Comparison of ENCODE assay signal across 8 cellular contexts in genomic region chr11:63635762-63636465, GRCh38. TPM values are rescaled to one million over a fixed set of nuclear protein-coding genes. Genes with fewer than 3 reads are reported as not detected.
A peak's percentile ranks its signal among the peaks of the same experiment; 100 is the strongest.
DNase-seq lines count a peak whose midpoint lies in the region; ATAC-seq, FAIRE-seq and TF ChIP-seq lines count a peak whose summit lies in the region.

No MANE protein-coding gene starts in this region.

- DNase-seq in Calu3, result peak; percentile 80
- DNase-seq in HuH-7 (ENCODE audit: low spot score), result peak; percentile 95
- DNase-seq in SJSA1 (ENCODE audit: low read depth in 1 of 2, low spot score in 2 of 2), result peak; percentile 73
- DNase-seq in activated naive CD4-positive, alpha-beta T cell treated with anti-CD3 and anti-CD28 coated beads for 36 hours, result peak; percentile 82
- peak; percentile 81 for DNase-seq in globus pallidus (ENCODE audit: low spot score)
- DNase-seq in posterior cingulate gyrus, result peak; percentile 40 to 95 (median 76)
- DNase-seq in urothelium cell line (ENCODE audit: low spot score), result peak; percentile 57

- no peak for ATAC-seq in GM21619 (IDR thresholded peaks at IDR 0.05; ENCODE audit: unreplicated experiment)

- intact Hi-C loops in Calu3 (cut with micrococcal nuclease; ENCODE audit: unreplicated experiment), result loop anchor here (1.0 to 10.0 kb wide), 6 partner anchors 43 to 601 kb away; no protein-coding TSS in a partner anchor
- intact Hi-C loops in activated naive CD4-positive, alpha-beta T cell treated with anti-CD3 and anti-CD28 coated beads for 36 hours (cut with micrococcal nuclease), result loop anchor here (1.0 to 5.0 kb wide), 4 partner anchors 84 to 601 kb away; no protein-coding TSS in a partner anchor
- intact Hi-C loops in posterior cingulate gyrus (cut with DNase I), result loop anchor here (1.0 to 5.0 kb wide), 3 partner anchors 43 to 599 kb away; no protein-coding TSS in a partner anchor

- H3K36me3 ChIP-seq in SJSA1, result peaks cover 86% of the 10 kb centered on the region

- no peaks in the 10 kb centered on the region for H3K4me1 ChIP-seq in SJSA1 (replicated peaks)

- no peak for FAIRE-seq in urothelium cell line (lab: Jason Lieb, UNC)

- BruUV-seq in Calu3 (replicated peaks; lab: Mats Ljungman, UMichigan), result no TSS peak

- no peaks in the 10 kb centered on the region for H3K27me3 ChIP-seq in SJSA1 (replicated peaks)

- H3K9me3 Mint-ChIP-seq in Calu3 (ENCODE audit: low read depth, unreplicated experiment), result no peaks in the 10 kb centered on the region
- no peaks in the 10 kb centered on the region for H3K9me3 Mint-ChIP-seq in activated naive CD4-positive, alpha-beta T cell treated with anti-CD3 and anti-CD28 coated beads for 36 hours

- no peaks in the 10 kb centered on the region for H3K27me3 Mint-ChIP-seq in Calu3 (ENCODE audit: unreplicated experiment)
- H3K27me3 Mint-ChIP-seq in activated naive CD4-positive, alpha-beta T cell treated with anti-CD3 and anti-CD28 coated beads for 36 hours (ENCODE audit: low read depth), result no peaks in the 10 kb centered on the region

- peaks cover 20% of the 10 kb centered on the region for H3K4me1 Mint-ChIP-seq in Calu3 (ENCODE audit: low read depth, unreplicated experiment)
- H3K4me1 Mint-ChIP-seq in activated naive CD4-positive, alpha-beta T cell treated with anti-CD3 and anti-CD28 coated beads for 36 hours (ENCODE audit: low read depth), result peaks cover 13% of the 10 kb centered on the region

- H3K27ac Mint-ChIP-seq in Calu3 (ENCODE audit: unreplicated experiment), result peak overlapping the region; percentile 93
- no peak overlapping the region for H3K27ac Mint-ChIP-seq in activated naive CD4-positive, alpha-beta T cell treated with anti-CD3 and anti-CD28 coated beads for 36 hours

- H3K9me3 ChIP-seq in SJSA1 (replicated peaks), result no peaks in the 10 kb centered on the region

- CTCF ChIA-PET in Calu3 (lab: Charles Lee), result interaction anchor here (1.0 to 1.6 kb wide), 4 partner anchors 128 to 358 kb away, joined by 4 to 21 read pairs (median 4); no protein-coding TSS in a partner anchor
- CTCF ChIA-PET in activated naive CD4-positive, alpha-beta T cell treated with anti-CD3 and anti-CD28 coated beads for 36 hours (lab: Charles Lee), result interaction anchor here (0.6 to 8.3 kb wide), 9 partner anchors 8 to 423 kb away, joined by 3 to 93 read pairs (median 3); partner anchors contain the start of gene PLAAT5

- no peak overlapping the region for H3K27ac ChIP-seq in SJSA1

- no peak overlapping the region for H3K4me3 ChIP-seq in SJSA1

- peaks cover 48% of the 10 kb centered on the region for H3K36me3 Mint-ChIP-seq in Calu3 (ENCODE audit: insufficient read depth, unreplicated experiment)
- peaks cover 12% of the 10 kb centered on the region for H3K36me3 Mint-ChIP-seq in activated naive CD4-positive, alpha-beta T cell treated with anti-CD3 and anti-CD28 coated beads for 36 hours (ENCODE audit: low read depth)

- H3K4me3 Mint-ChIP-seq in Calu3 (ENCODE audit: low read depth, unreplicated experiment), result no peak overlapping the region
- no peak overlapping the region for H3K4me3 Mint-ChIP-seq in activated naive CD4-positive, alpha-beta T cell treated with anti-CD3 and anti-CD28 coated beads for 36 hours

- TF ChIP-seq CTCF in Calu3 (IDR thresholded peaks at IDR 0.05; ENCODE audit: unreplicated experiment), result peak; percentile 62

RNA-seq across cellular contexts. Expression of gene PLAAT3, which starts 21.7 kb away (rescaled TPM):
- 261 and 297 TPM in 2 replicates for total RNA-seq in Calu3 (2022)
- 55.8 and 63.8 TPM in 2 replicates for total RNA-seq in SJSA1 (2014; rRNA removed; shearing (Covaris generic))
- 1 to 10 TPM; 3.5 to 3.7 TPM for total RNA-seq in activated naive CD4-positive, alpha-beta T cell treated with anti-CD3 and anti-CD28 coated beads for 36 hours

RNA-seq across cellular contexts. Expression of gene ATL3, which starts 35.3 kb away (rescaled TPM):
- 43.6 and 52.2 TPM in 2 replicates for total RNA-seq in Calu3 (2022)
- 105 and 183 TPM in 2 replicates for total RNA-seq in SJSA1 (2014; rRNA removed; shearing (Covaris generic))
- 10 to 100 TPM; 19.5 to 21.0 TPM for total RNA-seq in activated naive CD4-positive, alpha-beta T cell treated with anti-CD3 and anti-CD28 coated beads for 36 hours

RNA-seq across cellular contexts. Expression of gene RTN3, which starts 45.4 kb away (rescaled TPM):
- 133 and 146 TPM in 2 replicates for total RNA-seq in Calu3 (2022)
- 71.7 and 93.9 TPM in 2 replicates for total RNA-seq in SJSA1 (2014; rRNA removed; shearing (Covaris generic))
- total RNA-seq in activated naive CD4-positive, alpha-beta T cell treated with anti-CD3 and anti-CD28 coated beads for 36 hours, result 10 to 100 TPM; 46.7 to 47.6 TPM

Comparison
In these comparisons a context has a peak if more than half of its experiments do, and no peak if none do; other contexts are left out.
1. RNA of gene PLAAT3, which starts 21.7 kb away (total RNA-seq): 261 to 297 TPM in Calu3 and 55.8 to 63.8 TPM in SJSA1; 3.5 to 3.7 TPM in activated naive CD4-positive, alpha-beta T cell treated with anti-CD3 and anti-CD28 coated beads for 36 hours; every median in the first group is over 10 times any median in the second.
2. Peak in every context shown above with its lines, with median percentiles within 50 percentile points of each other: DNase-seq.